8 cellular contexts compared by ENCODE assay signal in genomic region chr5:128201065-128201926, GRCh38.
DNase-seq lines count a peak whose midpoint lies in the region; ATAC-seq and TF ChIP-seq lines count a peak whose summit lies in the region.

No MANE protein-coding gene starts in this region.

- in situ Hi-C loops in G401 (cut with HindIII; ENCODE audit: low sequenced_read_pairs), result no loop called here

- H3K79me2 ChIP-seq in Karpas-422 (ENCODE audit: low read length) (no peaks in the 10 kb centered on the region), SK-N-SH (ENCODE audit: insufficient read depth) (no peaks in the 10 kb centered on the region), trophoblast cell (ENCODE audit: control insufficient read depth, insufficient read depth, low read length, poor library complexity) (no peaks in the 10 kb centered on the region)

- H3K9me2 ChIP-seq in Karpas-422 (replicated peaks; ENCODE audit: insufficient read depth, low read length) (no peaks in the 10 kb centered on the region), SK-N-SH (no peaks in the 10 kb centered on the region)

- H3F3A ChIP-seq in SK-N-SH (replicated peaks; ENCODE audit: insufficient read depth), result no peaks in the 10 kb centered on the region

- peak; percentile 78 for DNase-seq in G401 (ENCODE audit: low spot score)
- peak; percentile 86 for DNase-seq in Karpas-422
- peak; percentile 82 for DNase-seq in SK-N-SH
- DNase-seq in activated naive CD4-positive, alpha-beta T cell treated with anti-CD3 and anti-CD28 coated beads, Interleukin-2, amount 50 U/mL, for 16 hours, result peak; percentile 84
- DNase-seq in Right ventricle myocardium inferior (ENCODE audit: missing footprints), result peak; percentile 90
- DNase-seq in trophoblast cell, result peak; percentile 77 to 95
- DNase-seq in type B pancreatic cell (ENCODE audit: extremely low spot score, unreplicated experiment), result peak; percentile 88

- H3K18ac ChIP-seq in trophoblast cell (ENCODE audit: low read length), result no peak overlapping the region

- no peak overlapping the region for H4K91ac ChIP-seq in trophoblast cell (ENCODE audit: low read depth, low read length)

- TF ChIP-seq CTCF in SK-N-SH (IDR thresholded peaks at IDR 0.05) (peak; percentile 91), type B pancreatic cell (conservative IDR thresholded peaks at IDR 0.05) (peak; percentile 93)

- no peak overlapping the region for H4K12ac ChIP-seq in trophoblast cell (ENCODE audit: low read depth, low read length)

- ATAC-seq in GM21786 (IDR thresholded peaks at IDR 0.05; ENCODE audit: unreplicated experiment), result peak; percentile 82
- peak; percentile 71 for ATAC-seq in Right ventricle myocardium inferior

- H3K14ac ChIP-seq in trophoblast cell (ENCODE audit: low read length), result no peak overlapping the region

- no peak for TF ChIP-seq EP300 in SK-N-SH (IDR thresholded peaks at IDR 0.05; ENCODE audit: borderline replicate concordance in 1 of 2, low read depth in 1 of 2, low read length in 1 of 2)

- H3K4me3 ChIP-seq in Karpas-422 (ENCODE audit: low read length) (no peak overlapping the region), SK-N-SH (ENCODE audit: low read depth in 2 of 2, low read length in 1 of 2) (peak overlapping the region; percentile 6 to 47; a peak in 3 of 4 replicates), trophoblast cell (ENCODE audit: low read depth, low read length) (no peak overlapping the region)

- POLR2A ChIA-PET in SK-N-SH (lab: Yijun Ruan, JAX), result interaction anchor here (1.0 kb wide), 1 partner anchor 325 kb away, joined by 3 read pairs; no protein-coding TSS in a partner anchor

- H3K23ac ChIP-seq in trophoblast cell (ENCODE audit: low read length), result no peak overlapping the region

- H3K4ac ChIP-seq in trophoblast cell (ENCODE audit: low read depth, low read length), result no peak overlapping the region

- peak overlapping the region; percentile 61 for H3K27ac Mint-ChIP-seq in type B pancreatic cell

- peak overlapping the region; percentile 83 for H3K4me3 Mint-ChIP-seq in type B pancreatic cell

- no peaks in the 10 kb centered on the region for H3K9me3 ChIP-seq in Karpas-422 (ENCODE audit: low read length)
- no peaks in the 10 kb centered on the region for H3K9me3 ChIP-seq in SK-N-SH
- H3K9me3 ChIP-seq in trophoblast cell (ENCODE audit: insufficient read depth, low read depth, low read length), result no peaks in the 10 kb centered on the region

- peaks cover 7% of the 10 kb centered on the region for H3K27me3 Mint-ChIP-seq in type B pancreatic cell

- no peak overlapping the region for H3K9ac ChIP-seq in Karpas-422 (ENCODE audit: low read length)
- no peak overlapping the region for H3K9ac ChIP-seq in SK-N-SH
- H3K9ac ChIP-seq in trophoblast cell (ENCODE audit: low read length), result no peak overlapping the region

- TF ChIP-seq RAD21 in SK-N-SH (IDR thresholded peaks at IDR 0.05; ENCODE audit: low read length), result peak; percentile 88

- CTCF ChIA-PET in SK-N-SH (lab: Yijun Ruan, JAX), result interaction anchor here (0.6 to 3.9 kb wide), 36 partner anchors 9 to 637 kb away, joined by 3 to 67 read pairs (median 4); partner anchors contain the start of gene SLC12A2

- H3K4me1 ChIP-seq in Karpas-422 (ENCODE audit: low read length) (peaks cover 72% of the 10 kb centered on the region), SK-N-SH (ENCODE audit: control insufficient read depth in 1 of 2, insufficient read depth in 2 of 2, low read depth in 1 of 2, low read length in 1 of 2) (peaks cover 0 to 3% of the 10 kb centered on the region in 2 experiments; a peak in 1 of 4 replicates), trophoblast cell (ENCODE audit: control insufficient read depth in 1 of 2, insufficient read depth in 2 of 2, low read length in 2 of 2) (peaks cover 9 to 11% of the 10 kb centered on the region in 2 experiments)

- no peak overlapping the region for H4K8ac ChIP-seq in trophoblast cell (ENCODE audit: low read depth, low read length)

- H3K36me3 Mint-ChIP-seq in type B pancreatic cell, result peaks cover 3% of the 10 kb centered on the region

- H3K36me3 ChIP-seq in Karpas-422 (ENCODE audit: insufficient read depth, low read length) (peaks cover 55% of the 10 kb centered on the region), SK-N-SH (replicated peaks in 1 of 2; ENCODE audit: control insufficient read depth in 1 of 2, insufficient read depth in 2 of 2, low read length in 1 of 2) (no peaks in the 10 kb centered on the region), trophoblast cell (ENCODE audit: control insufficient read depth in 1 of 2, insufficient read depth in 2 of 2, low read length in 2 of 2) (no peaks in the 10 kb centered on the region)

- no peak overlapping the region for H2AFZ ChIP-seq in Karpas-422 (ENCODE audit: low read length)
- H2AFZ ChIP-seq in SK-N-SH (ENCODE audit: low read depth), result no peak overlapping the region
- H2AFZ ChIP-seq in trophoblast cell (ENCODE audit: insufficient read depth, low read length, poor library complexity), result peak overlapping the region; percentile 7

- no peak overlapping the region for H2BK120ac ChIP-seq in trophoblast cell (ENCODE audit: insufficient read depth, low read length, poor library complexity)

- no peak overlapping the region for H2AK5ac ChIP-seq in trophoblast cell (ENCODE audit: low read length)

- no peaks in the 10 kb centered on the region for H3K79me1 ChIP-seq in trophoblast cell (ENCODE audit: low read length)

- peak overlapping the region; percentile 44 for H3K27ac ChIP-seq in Karpas-422 (ENCODE audit: low read length)
- H3K27ac ChIP-seq in SK-N-SH (ENCODE audit: low read depth in 2 of 2, low read length in 1 of 2), result no peak overlapping the region
- H3K27ac ChIP-seq in trophoblast cell (ENCODE audit: low read depth, low read length), result no peak overlapping the region

- no peak overlapping the region for H2BK12ac ChIP-seq in trophoblast cell (ENCODE audit: low read length)

- intact Hi-C loops in Right ventricle myocardium inferior (cut with DNase I), result loop anchor here (2.0 to 5.0 kb wide), 2 partner anchors 324 to 444 kb away; no protein-coding TSS in a partner anchor

- no peaks in the 10 kb centered on the region for H3K9me3 Mint-ChIP-seq in type B pancreatic cell

- no peaks in the 10 kb centered on the region for H4K20me1 ChIP-seq in Karpas-422 (ENCODE audit: insufficient read depth, low read depth, low read length)
- H4K20me1 ChIP-seq in SK-N-SH (ENCODE audit: insufficient read depth), result no peaks in the 10 kb centered on the region

- H3K27me3 ChIP-seq in Karpas-422 (ENCODE audit: low read length) (no peaks in the 10 kb centered on the region), SK-N-SH (ENCODE audit: insufficient read depth) (no peaks in the 10 kb centered on the region), trophoblast cell (ENCODE audit: insufficient read depth, low read length) (no peaks in the 10 kb centered on the region)

- H2BK5ac ChIP-seq in trophoblast cell (ENCODE audit: low read depth, low read length, poor library complexity), result no peak overlapping the region

- H3K4me2 ChIP-seq in Karpas-422 (ENCODE audit: low read depth, low read length, poor library complexity, severe bottlenecking) (peak overlapping the region; percentile 2), SK-N-SH (peak overlapping the region; percentile 66), trophoblast cell (ENCODE audit: low read length) (peak overlapping the region; percentile 48)

- 16% methylated on average over 26 of the region's 36 CpGs for WGBS in SK-N-SH (ENCODE audit: low lambda C conversion rate)
- no CpG with 5 or more reads among the region's 36 CpGs for WGBS in trophoblast cell (ENCODE audit: extremely low coverage, insufficient coverage, insufficient read length)

- peaks cover 22% of the 10 kb centered on the region for H3K4me1 Mint-ChIP-seq in type B pancreatic cell (ENCODE audit: unreplicated experiment)

TF ChIP-seq in SK-N-SH, 30 proteins besides CTCF, POLR2A, EP300 and RAD21 (continues in another document):
- TF ChIP-seq MEF2A (IDR thresholded peaks at IDR 0.05; ENCODE audit: borderline replicate concordance, low read depth) (no peak), FOXJ3 (CRISPR knock-in tag; IDR thresholded peaks at IDR 0.05) (no peak), TAF1 (IDR thresholded peaks at IDR 0.05; ENCODE audit: borderline replicate concordance, low read depth, low read length) (no peak), ELF1 (IDR thresholded peaks at IDR 0.05) (no peak), REST (IDR thresholded peaks at IDR 0.05; ENCODE audit: low read depth, low read length) (no peak), SIN3A (IDR thresholded peaks at IDR 0.05; ENCODE audit: borderline replicate concordance, low read depth, low read length) (no peak), IRF3 (IDR thresholded peaks at IDR 0.05; ENCODE audit: low read depth, low read length) (no peak)

Comparison
In these comparisons a context has a peak if more than half of its experiments do, and no peak if none do; other contexts are left out.
1. H3K4me2 ChIP-seq: peak in every context shown above with its lines; median percentile 66 in SK-N-SH; 48 in trophoblast cell; 2 in Karpas-422.
2. H3K4me3 ChIP-seq: peak in SK-N-SH (2 of 2); none in Karpas-422 (single experiment) and trophoblast cell (single experiment).
3. Peak in every context shown above with its lines, with median percentiles within 50 percentile points of each other: DNase-seq.